ENCODE assay signal across 23 cellular contexts in genomic region chr3:44427683-44428082, GRCh38.
"Had no signal": no experiment of that assay in that cellular context is flagged by ENCODE, and none has a peak within 500 bp of the region (broad histone marks: within the 10 kb centered on the region; RNA-seq: fewer than 3 reads in every experiment).

No MANE protein-coding gene starts in this region.

- H3K4me3 ChIP-seq: body of pancreas, cardiac muscle cell, mucosa of descending colon, sigmoid colon, smooth muscle cell, thoracic aorta, upper lobe of left lung had no signal

- FAIRE-seq: islet of Langerhans had no signal

- H3K36me3 ChIP-seq: cardiac muscle cell, sigmoid colon, thoracic aorta, upper lobe of left lung had no signal

- H3K27ac ChIP-seq: body of pancreas, cardiac muscle cell, foreskin keratinocyte, sigmoid colon, thoracic aorta, upper lobe of left lung had no signal

- DNase-seq: activated CD4-positive, alpha-beta memory T cell treated with anti-CD3 and anti-CD28 coated beads for 36 hours; activated CD4-positive, alpha-beta T cell treated with anti-CD3 and anti-CD28 coated beads for 48 hours; activated effector memory CD4-positive, alpha-beta T cell treated with Interleukin-2 at 50 U/mL for 16 hours; activated naive CD4-positive, alpha-beta T cell treated with anti-CD3 and anti-CD28 coated beads, Interleukin-2, amount 10 ng/mL, durations not matched to agents 7 days and 5 days; activated T-cell treated with anti-CD3 and anti-CD28 coated beads, Interleukin-2, amount 50 U/mL, for 72 hours; anterior cingulate cortex; body of pancreas; dermis blood vessel endothelial cell; effector CD8-positive, alpha-beta T cell; foreskin keratinocyte; mucosa of descending colon; nephron progenitor cell; occipital lobe; stimulated activated CD4-positive, alpha-beta T cell treated with anti-CD3 and anti-CD28 coated beads, Interleukin-2, amount 100 ng/mL, for 48 hours; stimulated activated naive CD4-positive, alpha-beta T cell treated with Interleukin-2 at 50 U/mL for 16 hours; SW 1271; T-helper 17 cell; upper lobe of left lung had no signal

- H3K4me1 ChIP-seq: body of pancreas, foreskin keratinocyte, sigmoid colon, upper lobe of left lung had no signal

- H3K9me3 ChIP-seq: body of pancreas, mucosa of descending colon, sigmoid colon, thoracic aorta, upper lobe of left lung had no signal

- H3K4me2 ChIP-seq: smooth muscle cell had no signal

- H3K27me3 ChIP-seq: body of pancreas, cardiac muscle cell, foreskin keratinocyte, sigmoid colon, upper lobe of left lung had no signal

- ATAC-seq: activated T-cell treated with anti-CD3 and anti-CD28 coated beads, Interleukin-2, amount 50 U/mL, for 72 hours; body of pancreas; foreskin keratinocyte; mucosa of descending colon; T-helper 17 cell had no signal
